Comparison of ENCODE assay signal across 8 cellular contexts in genomic region chr14:75280831-75281690, GRCh38. TPM values are rescaled to one million over a fixed set of nuclear protein-coding genes. Genes with fewer than 3 reads are reported as not detected.
DNase-seq lines count a peak whose midpoint lies in the region; ATAC-seq and TF ChIP-seq lines count a peak whose summit lies in the region.

No MANE protein-coding gene starts in this region.

- no peak overlapping the region for H3K4me3 ChIP-seq in body of pancreas
- peak overlapping the region; percentile 61 to 87 for H3K4me3 ChIP-seq in left lung
- peak overlapping the region; percentile 96 for H3K4me3 ChIP-seq in stomach smooth muscle (ENCODE audit: low read length in 2 of 2)

- peak overlapping the region; percentile 42 to 88 for H3K9ac ChIP-seq in stomach smooth muscle (ENCODE audit: low read length in 2 of 2)

- intact Hi-C loops in activated CD4-positive, alpha-beta T cell treated with anti-CD3 and anti-CD28 coated beads, Interleukin-2, amount 10 ng/mL, durations not matched to agents 24 days and 14 days (cut with micrococcal nuclease) = no loop called here
- intact Hi-C loops in body of pancreas (cut with DNase I) (no loop called here), left lung (cut with DNase I) (no loop called here)

- H3K4me1 ChIP-seq in body of pancreas (peaks cover 61% of the 10 kb centered on the region), left lung (peaks cover 26 to 72% of the 10 kb centered on the region in 2 donors), stomach smooth muscle (ENCODE audit: control insufficient read depth, insufficient read depth, low read length) (peaks cover 41% of the 10 kb centered on the region)

- peaks cover 26% of the 10 kb centered on the region for H3K4me1 Mint-ChIP-seq in activated CD4-positive, alpha-beta T cell treated with anti-CD3 and anti-CD28 coated beads, Interleukin-2, amount 10 ng/mL, durations not matched to agents 24 days and 14 days

- peak; percentile 78 for DNase-seq in activated CD4-positive, alpha-beta T cell treated with anti-CD3 and anti-CD28 coated beads, Interleukin-2, amount 10 ng/mL, durations not matched to agents 24 days and 14 days
- DNase-seq in activated CD4-positive, alpha-beta T cell treated with anti-CD3 and anti-CD28 coated beads for 4 hours = no peak
- DNase-seq in body of pancreas = peak in 3 of 4 donors; percentile 35 to 72 (median 65)
- no peak for DNase-seq in left lung
- DNase-seq in NCI-H1694 (lab: John Stamatoyannopoulos, UW) = no peak

- H3K36me3 ChIP-seq in body of pancreas (replicated peaks in 1 of 2; ENCODE audit: insufficient read depth in 1 of 2, low read depth in 2 of 2) = peaks cover 0 to 2% of the 10 kb centered on the region in 2 donors
- H3K36me3 ChIP-seq in left lung = peaks cover 0 to 31% of the 10 kb centered on the region in 2 donors
- peaks cover 14 to 23% of the 10 kb centered on the region in 2 donors for H3K36me3 ChIP-seq in stomach smooth muscle (ENCODE audit: control insufficient read depth in 2 of 2, insufficient read depth in 2 of 2, low read length in 2 of 2)

- H3K27me3 ChIP-seq in body of pancreas (no peaks in the 10 kb centered on the region), left lung (no peaks in the 10 kb centered on the region), stomach smooth muscle (ENCODE audit: control insufficient read depth in 1 of 2, insufficient read depth in 2 of 2, low read length in 2 of 2) (no peaks in the 10 kb centered on the region)

- peaks cover 28% of the 10 kb centered on the region for H3K36me3 Mint-ChIP-seq in activated CD4-positive, alpha-beta T cell treated with anti-CD3 and anti-CD28 coated beads, Interleukin-2, amount 10 ng/mL, durations not matched to agents 24 days and 14 days (ENCODE audit: low read depth)

- 79 to 84% methylated on average over 12 to 17 of the region's 17 CpGs for WGBS in body of pancreas, 2 donors

- no peaks in the 10 kb centered on the region for H3K9me3 Mint-ChIP-seq in activated CD4-positive, alpha-beta T cell treated with anti-CD3 and anti-CD28 coated beads, Interleukin-2, amount 10 ng/mL, durations not matched to agents 24 days and 14 days

- no peaks in the 10 kb centered on the region for H3K9me3 ChIP-seq in body of pancreas
- no peaks in the 10 kb centered on the region for H3K9me3 ChIP-seq in left lung
- no peaks in the 10 kb centered on the region for H3K9me3 ChIP-seq in stomach smooth muscle (ENCODE audit: control insufficient read depth in 2 of 2, low read length in 2 of 2)

- TF ChIP-seq CTCF in body of pancreas (IDR thresholded peaks at IDR 0.05) = no peak
- TF ChIP-seq CTCF in left lung (IDR thresholded peaks at IDR 0.05) = no peak

- peaks cover 38% of the 10 kb centered on the region for H3K27me3 Mint-ChIP-seq in activated CD4-positive, alpha-beta T cell treated with anti-CD3 and anti-CD28 coated beads, Interleukin-2, amount 10 ng/mL, durations not matched to agents 24 days and 14 days

- no peak for ATAC-seq in body of pancreas
- no peak for ATAC-seq in left lung
- ATAC-seq in HG02884 (IDR thresholded peaks at IDR 0.05; ENCODE audit: unreplicated experiment) = no peak
- no peak for ATAC-seq in HG03108 (IDR thresholded peaks at IDR 0.05; ENCODE audit: unreplicated experiment)

- TF ChIP-seq POLR2A in body of pancreas (IDR thresholded peaks at IDR 0.05) = peak; percentile 32 to 50 (median 40)

- H3K27ac Mint-ChIP-seq in activated CD4-positive, alpha-beta T cell treated with anti-CD3 and anti-CD28 coated beads, Interleukin-2, amount 10 ng/mL, durations not matched to agents 24 days and 14 days = no peak overlapping the region

- H3K4me3 Mint-ChIP-seq in activated CD4-positive, alpha-beta T cell treated with anti-CD3 and anti-CD28 coated beads, Interleukin-2, amount 10 ng/mL, durations not matched to agents 24 days and 14 days = peak overlapping the region; percentile 88

- H3K27ac ChIP-seq in body of pancreas (peak overlapping the region in 3 of 4 donors; percentile 6 to 100 (median 34)), left lung (peak overlapping the region; percentile 99 to 100), stomach smooth muscle (ENCODE audit: low read length) (peak overlapping the region; percentile 99)

RNA-seq across cellular contexts. Expression of gene FOS, which starts 2.4 kb away (rescaled TPM):
- 26.5 and 29.6 TPM in 2 replicates for total RNA-seq in activated CD4-positive, alpha-beta T cell treated with anti-CD3 and anti-CD28 coated beads, Interleukin-2, amount 10 ng/mL, durations not matched to agents 24 days and 14 days
- total RNA-seq in body of pancreas (1,000 to 10,000 TPM in 1 of 2 donors, 100 to 1,000 TPM in 1; 412 to 1,093 TPM), left lung (100 to 1,000 TPM in 1 of 2 donors, 10 to 100 TPM in 1; 92.2 to 264 TPM)

Comparison
In these comparisons a context has a peak if more than half of its experiments do, and no peak if none do; other contexts are left out.
1. DNase-seq: peak in activated CD4-positive, alpha-beta T cell treated with anti-CD3 and anti-CD28 coated beads, Interleukin-2, amount 10 ng/mL, durations not matched to agents 24 days and 14 days (single experiment) and body of pancreas (3 of 4); none in activated CD4-positive, alpha-beta T cell treated with anti-CD3 and anti-CD28 coated beads for 4 hours (0 of 2), left lung (0 of 2) and NCI-H1694 (single experiment).
2. H3K27ac ChIP-seq: peak in every context shown above with its lines; median percentile 100 in left lung; 99 in stomach smooth muscle; 34 in body of pancreas.
3. H3K4me3 ChIP-seq: peak in left lung (2 of 2) and stomach smooth muscle (2 of 2); none in body of pancreas (0 of 2).